ENCODE assay signal across 8 cellular contexts in genomic region chr3:186534113-186534669, GRCh38. TPM values are rescaled to one million over a fixed set of nuclear protein-coding genes. Genes with fewer than 3 reads are reported as not detected.
DNase-seq lines count a peak whose midpoint lies in the region; ATAC-seq and TF ChIP-seq lines count a peak whose summit lies in the region.

No MANE protein-coding gene starts in this region.

- intact Hi-C loops in activated naive CD4-positive, alpha-beta T cell treated with anti-CD3 and anti-CD28 coated beads for 36 hours (cut with micrococcal nuclease) = loop anchor here (1.0 to 5.0 kb wide), 11 partner anchors 15 to 425 kb away; partner anchors contain the start of genes DNAJB11 and ETV5
- intact Hi-C loops in upper lobe of right lung (cut with DNase I) (loop anchor here (10.0 kb wide), 2 partner anchors 269 to 549 kb away; no protein-coding TSS in a partner anchor), A673 (cut with micrococcal nuclease; ENCODE audit: unreplicated experiment) (no loop called here)

- H3K27me3 ChIP-seq in upper lobe of right lung (no peaks in the 10 kb centered on the region), A673 (replicated peaks; ENCODE audit: insufficient read depth, low read depth, low read length, poor library complexity) (no peaks in the 10 kb centered on the region)

- POLR2A ChIA-PET in A673 (lab: Charles Lee; ENCODE audit: low non-redundant PET) = no interaction called here

- H3K27ac ChIP-seq in upper lobe of right lung (no peak overlapping the region), A673 (ENCODE audit: low read depth, low read length, poor library complexity, severe bottlenecking) (no peak overlapping the region)

- BruUV-seq in A673 (replicated peaks; lab: Mats Ljungman, UMichigan) = no TSS peak

- H3K9me3 ChIP-seq in upper lobe of right lung (no peaks in the 10 kb centered on the region), A673 (ENCODE audit: low read depth, low read length, poor library complexity, severe bottlenecking) (no peaks in the 10 kb centered on the region)

- H3K36me3 Mint-ChIP-seq in activated naive CD4-positive, alpha-beta T cell treated with anti-CD3 and anti-CD28 coated beads for 36 hours (ENCODE audit: low read depth) = peaks cover 6% of the 10 kb centered on the region

- H3K36me3 ChIP-seq in upper lobe of right lung = no peaks in the 10 kb centered on the region
- H3K36me3 ChIP-seq in A673 (ENCODE audit: insufficient read depth, low read length, poor library complexity, severe bottlenecking) = no peaks in the 10 kb centered on the region

- TF ChIP-seq CTCF in GM12864 (IDR thresholded peaks at IDR 0.05; ENCODE audit: low read depth, low read length, missing control alignments) (no peak), upper lobe of right lung (IDR thresholded peaks at IDR 0.05) (no peak), A673 (conservative IDR thresholded peaks at IDR 0.05; ENCODE audit: low read depth, low read length) (no peak)

- no peaks in the 10 kb centered on the region for H3K4me1 ChIP-seq in upper lobe of right lung
- peaks cover 12% of the 10 kb centered on the region for H3K4me1 ChIP-seq in A673 (ENCODE audit: insufficient read depth, low read length, poor library complexity, severe bottlenecking)

- H3K27ac Mint-ChIP-seq in activated naive CD4-positive, alpha-beta T cell treated with anti-CD3 and anti-CD28 coated beads for 36 hours = peak overlapping the region; percentile 97

- H3K27me3 Mint-ChIP-seq in activated naive CD4-positive, alpha-beta T cell treated with anti-CD3 and anti-CD28 coated beads for 36 hours (ENCODE audit: low read depth) = no peaks in the 10 kb centered on the region

- peaks cover 4% of the 10 kb centered on the region for H3K9me3 Mint-ChIP-seq in activated naive CD4-positive, alpha-beta T cell treated with anti-CD3 and anti-CD28 coated beads for 36 hours

- H3K4me3 ChIP-seq in GM12864 (ENCODE audit: low read depth, low read length) (no peak overlapping the region), upper lobe of right lung (no peak overlapping the region), A673 (ENCODE audit: low read depth, low read length, poor library complexity, severe bottlenecking) (no peak overlapping the region)

- DNase-seq in GM12864 (ENCODE audit: low read depth) (peak; percentile 92), KBM-7 (peak; percentile 63), upper lobe of right lung (no peak), A673 (ENCODE audit: low spot score) (no peak), kidney glomerular epithelial cell (lab: John Stamatoyannopoulos, UW) (no peak), LoVo (ENCODE audit: low spot score) (no peak)
- peak; percentile 76 for DNase-seq in activated naive CD4-positive, alpha-beta T cell treated with anti-CD3 and anti-CD28 coated beads for 36 hours

- peak overlapping the region; percentile 61 for H3K4me3 Mint-ChIP-seq in activated naive CD4-positive, alpha-beta T cell treated with anti-CD3 and anti-CD28 coated beads for 36 hours

- CTCF ChIA-PET in activated naive CD4-positive, alpha-beta T cell treated with anti-CD3 and anti-CD28 coated beads for 36 hours (lab: Charles Lee) = interaction anchor here (0.5 to 5.5 kb wide), 8 partner anchors 16 to 557 kb away, joined by 3 to 50 read pairs (median 10); no protein-coding TSS in a partner anchor
- CTCF ChIA-PET in A673 (lab: Charles Lee) = no interaction called here

- in situ Hi-C loops in KBM-7 (cut with MboI; ENCODE audit: low pct_unique_long_range_greater_than_20kb, low sequenced_read_pairs) = loop anchor here (25.0 kb wide), 2 partner anchors 272 to 547 kb away; no protein-coding TSS in a partner anchor

- H3K4me1 Mint-ChIP-seq in activated naive CD4-positive, alpha-beta T cell treated with anti-CD3 and anti-CD28 coated beads for 36 hours (ENCODE audit: low read depth) = peaks cover 94% of the 10 kb centered on the region

- peak; percentile 85 for ATAC-seq in GM21515 (IDR thresholded peaks at IDR 0.05; ENCODE audit: unreplicated experiment)
- ATAC-seq in upper lobe of right lung = peak; percentile 79

RNA-seq across cellular contexts. Expression of gene CRYGS, which starts 10.0 kb away (rescaled TPM):
- 1 to 10 TPM; 1.5 to 1.8 TPM for total RNA-seq in activated naive CD4-positive, alpha-beta T cell treated with anti-CD3 and anti-CD28 coated beads for 36 hours
- total RNA-seq in upper lobe of right lung (3.8 TPM), A673 (2021) (3.6 and 3.9 TPM in 2 replicates)

RNA-seq across cellular contexts. Expression of gene TBCCD1, which starts 32.9 kb away (rescaled TPM):
- 10 to 100 TPM in 1 of 2 experiments, 1 to 10 TPM in 1; 9.0 to 10.7 TPM for total RNA-seq in activated naive CD4-positive, alpha-beta T cell treated with anti-CD3 and anti-CD28 coated beads for 36 hours
- 11.3 TPM for total RNA-seq in upper lobe of right lung
- 19.4 and 20.1 TPM in 2 replicates for total RNA-seq in A673 (2021)

RNA-seq across cellular contexts. Expression of gene DNAJB11, which starts 36.3 kb away (rescaled TPM):
- 10 to 100 TPM; 30.0 to 30.5 TPM for total RNA-seq in activated naive CD4-positive, alpha-beta T cell treated with anti-CD3 and anti-CD28 coated beads for 36 hours
- total RNA-seq in upper lobe of right lung (43.8 TPM), A673 (2021) (94.1 and 103 TPM in 2 replicates)

Comparison
In these comparisons a context has a peak if more than half of its experiments do, and no peak if none do; other contexts are left out.
1. DNase-seq: peak in GM12864 (single experiment), KBM-7 (single experiment) and activated naive CD4-positive, alpha-beta T cell treated with anti-CD3 and anti-CD28 coated beads for 36 hours (single experiment); none in upper lobe of right lung (single experiment), A673 (single experiment), kidney glomerular epithelial cell (single experiment) and LoVo (single experiment).